In genomic region chr1:179047637-179048002, GRCh38 we compare ENCODE assay signal across 29 cellular contexts. TPM values are rescaled to one million over a fixed set of nuclear protein-coding genes. Genes with fewer than 3 reads are reported as not detected.
A peak's percentile ranks its signal among the peaks of the same experiment; 100 is the strongest.
DNase-seq lines count a peak whose midpoint lies in the region; ATAC-seq, FAIRE-seq and TF ChIP-seq lines count a peak whose summit lies in the region.
"Had no signal": no experiment of that assay in that cellular context is flagged by ENCODE, and none has a peak within 500 bp of the region (broad histone marks: within the 10 kb centered on the region; RNA-seq: fewer than 3 reads in every experiment).

No MANE protein-coding gene starts in this region.

- H3K36me3 ChIP-seq in HepG2 (replicated peaks in 1 of 2; ENCODE audit: control insufficient read depth in 1 of 2, insufficient read depth in 2 of 2, low read length in 2 of 2) (peaks cover 0 to 6% of the 10 kb centered on the region in 2 experiments; a peak in 3 of 5 replicates), right lobe of liver (peaks cover 0 to 2% (median 0%) of the 10 kb centered on the region in 4 donors), MM.1S (replicated peaks; ENCODE audit: insufficient read depth, low read length) (no peaks in the 10 kb centered on the region), thyroid gland (no peaks in the 10 kb centered on the region)

- peak overlapping the region; percentile 50 for H3K27ac ChIP-seq in HepG2 (ENCODE audit: extremely low read length, insufficient read depth, low read length)
- no peak overlapping the region for H3K27ac ChIP-seq in right lobe of liver
- no peak overlapping the region for H3K27ac ChIP-seq in MM.1S (ENCODE audit: low read length)
- H3K27ac ChIP-seq in thyroid gland = no peak overlapping the region
- H3K27ac ChIP-seq: body of pancreas, parathyroid adenoma, SK-N-MC, thoracic aorta had no signal

- intact Hi-C loops in HepG2 (cut with micrococcal nuclease; ENCODE audit: unreplicated experiment) (no loop called here), right lobe of liver (cut with DNase I) (no loop called here), thyroid gland (cut with DNase I) (no loop called here)

- POLR2A ChIA-PET in HepG2 (lab: Yijun Ruan, JAX) = no interaction called here

- H3K27me3 Mint-ChIP-seq in central memory CD8-positive, alpha-beta T cell = no peaks in the 10 kb centered on the region
- H3K27me3 Mint-ChIP-seq: activated naive CD8-positive, alpha-beta T cell treated with anti-CD3 and anti-CD28 coated beads, Interleukin-2, amount 10 ng/mL, durations not matched to agents 7 days and 5 days; natural killer cell treated with Interleukin-12 subunit alpha and Interleukin-12 subunit beta and Interleukin-15 and Interleukin-18, amount 100 ng/mL, for 72 hours had no signal

- H2AFZ ChIP-seq in HepG2 (ENCODE audit: low read length) = no peak overlapping the region
- H2AFZ ChIP-seq in MM.1S (ENCODE audit: low read length) = no peak overlapping the region
- H2AFZ ChIP-seq: parathyroid adenoma had no signal

- CTCF ChIA-PET in HepG2 (lab: Yijun Ruan, JAX; ENCODE audit: low intra/inter-chr PET ratio, low total read pairs) = no interaction called here

- no peak for FAIRE-seq in HepG2 (lab: Jason Lieb, UNC)
- no peak for FAIRE-seq in urothelium cell line (lab: Jason Lieb, UNC)

- no TSS peak for BruUV-seq in HepG2 (replicated peaks; lab: Mats Ljungman, UMichigan)

- H3K27me3 ChIP-seq in HepG2 (ENCODE audit: control insufficient read depth in 1 of 2, insufficient read depth in 2 of 2, low read length in 2 of 2) = no peaks in the 10 kb centered on the region
- H3K27me3 ChIP-seq in right lobe of liver = no peaks in the 10 kb centered on the region
- no peaks in the 10 kb centered on the region for H3K27me3 ChIP-seq in MM.1S (replicated peaks; ENCODE audit: insufficient read depth, low read length)
- H3K27me3 ChIP-seq in thyroid gland = no peaks in the 10 kb centered on the region
- H3K27me3 ChIP-seq: body of pancreas, MG63 had no signal

- H3K9ac ChIP-seq in HepG2 (ENCODE audit: insufficient read depth, low read depth, low read length) (no peak overlapping the region), MM.1S (ENCODE audit: low read length) (no peak overlapping the region)
- H3K9ac ChIP-seq: parathyroid adenoma had no signal

- peak overlapping the region; percentile 7 for H3K27ac Mint-ChIP-seq in central memory CD8-positive, alpha-beta T cell (ENCODE audit: low read depth)
- H3K27ac Mint-ChIP-seq: natural killer cell treated with Interleukin-12 subunit alpha and Interleukin-12 subunit beta and Interleukin-15 and Interleukin-18, amount 100 ng/mL, for 72 hours; T-helper 2 cell treated with Interferon-gamma antibody and Interleukin-4, amounts not matched to agents 5 μg/mL and 100 μg/mL, for 36 hours had no signal

- H3K79me2 ChIP-seq in HepG2 (ENCODE audit: insufficient read depth, low read length) = peaks cover 11% of the 10 kb centered on the region
- H3K79me2 ChIP-seq in MM.1S (ENCODE audit: low read length) = 0 out of 2 replicates have a peak, but pooled peaks cover under 1% of the 10 kb centered on the region
- H3K79me2 ChIP-seq: parathyroid adenoma had no signal

- TF ChIP-seq EP300 in HepG2 (IDR thresholded peaks at IDR 0.05; ENCODE audit: low read depth in 2 of 2, low read length in 2 of 2) = no peak
- no peak for TF ChIP-seq EP300 in HepG2 (CRISPR knock-in tag; IDR thresholded peaks at IDR 0.05; ENCODE audit: borderline replicate concordance)

- H3K4me1 Mint-ChIP-seq in central memory CD8-positive, alpha-beta T cell = peaks cover 6% of the 10 kb centered on the region

- no peaks in the 10 kb centered on the region for H3F3A ChIP-seq in MM.1S (ENCODE audit: insufficient read depth, low read length)

- H3K9me2 ChIP-seq in MM.1S (replicated peaks; ENCODE audit: insufficient read depth, low read length) = no peaks in the 10 kb centered on the region

- H3K4me3 Mint-ChIP-seq in central memory CD8-positive, alpha-beta T cell = no peak overlapping the region
- H3K4me3 Mint-ChIP-seq: activated naive CD8-positive, alpha-beta T cell treated with anti-CD3 and anti-CD28 coated beads, Interleukin-2, amount 10 ng/mL, durations not matched to agents 7 days and 5 days; natural killer cell treated with Interleukin-12 subunit alpha and Interleukin-12 subunit beta and Interleukin-15 and Interleukin-18, amount 100 ng/mL, for 72 hours; T-helper 2 cell treated with Interferon-gamma antibody and Interleukin-4, amounts not matched to agents 5 μg/mL and 100 μg/mL, for 36 hours had no signal

- peaks cover 47% of the 10 kb centered on the region for H3K4me1 ChIP-seq in HepG2 (ENCODE audit: insufficient read depth, low read length)
- H3K4me1 ChIP-seq in right lobe of liver = no peaks in the 10 kb centered on the region
- H3K4me1 ChIP-seq in MM.1S (ENCODE audit: low read length) = no peaks in the 10 kb centered on the region
- peaks cover 5 to 9% of the 10 kb centered on the region in 2 donors for H3K4me1 ChIP-seq in thyroid gland
- H3K4me1 ChIP-seq: body of pancreas, parathyroid adenoma had no signal

- no peak for DNase-seq in HepG2 (ENCODE audit: low spot score)
- DNase-seq in right lobe of liver = no peak
- peak; percentile 99 for DNase-seq in NCI-H187 treated with DMSO at 0.1 percent for 48 hours (lab: John Stamatoyannopoulos, UW)
- DNase-seq in central memory CD8-positive, alpha-beta T cell (ENCODE audit: low spot score in 2 of 2) = no peak
- no peak for DNase-seq in MM.1S
- DNase-seq in thyroid gland = no peak
- DNase-seq in urothelium cell line (ENCODE audit: low spot score) = no peak
- DNase-seq: activated CD4-positive, alpha-beta T cell treated with anti-CD3 and anti-CD28 coated beads, Interleukin-2, amount 50 U/mL, for 4 hours; activated CD8-positive, alpha-beta memory T cell treated with anti-CD3 and anti-CD28 coated beads, Interleukin-2, amount 50 U/mL, for 4 hours; activated effector memory CD4-positive, alpha-beta T cell treated with Interleukin-2 at 50 U/mL for 16 hours; activated naive CD8-positive, alpha-beta T cell treated with anti-CD3 and anti-CD28 coated beads, Interleukin-2, amount 10 ng/mL, durations not matched to agents 7 days and 5 days; body of pancreas; C1 segment of cervical spinal cord; effector CD8-positive, alpha-beta T cell; left colon; MG63; NCI-H1436 treated with DMSO at 0.1 percent for 48 hours; NCI-H2171 treated with DMSO at 0.1 percent for 48 hours; RPMI8226; stimulated activated CD4-positive, alpha-beta T cell treated with anti-CD3 and anti-CD28 coated beads, Interleukin-15, amount 100 ng/mL, for 24 hours; stimulated activated naive CD8-positive, alpha-beta T cell treated with anti-CD3 and anti-CD28 coated beads, Interleukin-15, Interleukin-2, amounts not matched to agents 100 U/mL and 50 U/mL, for 24 hours had no signal

- H3K4me2 ChIP-seq in HepG2 (ENCODE audit: low read depth, low read length) = no peak overlapping the region
- H3K4me2 ChIP-seq in MM.1S (ENCODE audit: low read depth, low read length) = no peak overlapping the region

- in situ Hi-C loops in HepG2 (cut with HindIII; ENCODE audit: extremely low pct_ligation_motif_present, low pct_unique_long_range_greater_than_20kb) = no loop called here

- H3K36me3 Mint-ChIP-seq in central memory CD8-positive, alpha-beta T cell (ENCODE audit: insufficient read depth) = no peaks in the 10 kb centered on the region
- H3K36me3 Mint-ChIP-seq: natural killer cell treated with Interleukin-12 subunit alpha and Interleukin-12 subunit beta and Interleukin-15 and Interleukin-18, amount 100 ng/mL, for 72 hours had no signal

- H3K9me3 ChIP-seq in HepG2 (ENCODE audit: low read length) (no peaks in the 10 kb centered on the region), right lobe of liver (no peaks in the 10 kb centered on the region), MM.1S (replicated peaks; ENCODE audit: insufficient read depth, low read length) (no peaks in the 10 kb centered on the region), thyroid gland (no peaks in the 10 kb centered on the region)
- H3K9me3 ChIP-seq: body of pancreas, MG63, thoracic aorta had no signal

- TF ChIP-seq POLR2A in HepG2 (IDR thresholded peaks at IDR 0.05; ENCODE audit: insufficient read depth in 1 of 2, low read depth in 2 of 2, low read length in 2 of 2) (no peak), right lobe of liver (IDR thresholded peaks at IDR 0.05) (no peak), thyroid gland (IDR thresholded peaks at IDR 0.05) (no peak)

- H4K20me1 ChIP-seq in HepG2 (ENCODE audit: insufficient read depth, low read length) (no peaks in the 10 kb centered on the region), MM.1S (ENCODE audit: insufficient read depth, low read length) (no peaks in the 10 kb centered on the region)

- no peak overlapping the region for H3K4me3 ChIP-seq in HepG2 (replicated peaks in 1 of 3; ENCODE audit: insufficient read depth in 1 of 3, low read depth in 2 of 3, low read length in 3 of 3)
- no peak overlapping the region for H3K4me3 ChIP-seq in right lobe of liver
- no peak overlapping the region for H3K4me3 ChIP-seq in MM.1S (ENCODE audit: low read length)
- H3K4me3 ChIP-seq in thyroid gland (replicated peaks in 1 of 3) = no peak overlapping the region
- H3K4me3 ChIP-seq: body of pancreas, MG63, SK-N-MC, thoracic aorta had no signal

- TF ChIP-seq RAD21 in HepG2 (CRISPR knock-in tag; IDR thresholded peaks at IDR 0.05) = no peak

- ATAC-seq in HepG2 = no peak
- ATAC-seq in right lobe of liver = no peak
- no peak for ATAC-seq in central memory CD8-positive, alpha-beta T cell (replicated peaks; ENCODE audit: extremely low read depth, poor library complexity, severe bottlenecking)
- no peak for ATAC-seq in HG03025 (IDR thresholded peaks at IDR 0.05; ENCODE audit: low FRiP score, unreplicated experiment)
- ATAC-seq: body of pancreas; HCT116; left colon; natural killer cell treated with Interleukin-12 subunit alpha and Interleukin-12 subunit beta and Interleukin-15 and Interleukin-18, amount 100 ng/mL, for 72 hours; sciatic nerve had no signal

- H3K9me3 Mint-ChIP-seq in central memory CD8-positive, alpha-beta T cell = no peaks in the 10 kb centered on the region
- H3K9me3 Mint-ChIP-seq: activated naive CD8-positive, alpha-beta T cell treated with anti-CD3 and anti-CD28 coated beads, Interleukin-2, amount 10 ng/mL, durations not matched to agents 7 days and 5 days; natural killer cell treated with Interleukin-12 subunit alpha and Interleukin-12 subunit beta and Interleukin-15 and Interleukin-18, amount 100 ng/mL, for 72 hours; T-helper 2 cell treated with Interferon-gamma antibody and Interleukin-4, amounts not matched to agents 5 μg/mL and 100 μg/mL, for 36 hours had no signal

- TF ChIP-seq CTCF in HepG2 (CRISPR knock-in tag; IDR thresholded peaks at IDR 0.05) (no peak), right lobe of liver (IDR thresholded peaks at IDR 0.05) (no peak), MM.1S (IDR thresholded peaks at IDR 0.05; ENCODE audit: low read length) (no peak), thyroid gland (IDR thresholded peaks at IDR 0.05) (no peak)

RNA-seq across cellular contexts. Expression of gene FAM20B, which starts 21.9 kb away (rescaled TPM):
- 26.9 and 34.3 TPM in 2 replicates for total RNA-seq in HepG2 (2016; rRNA removed; fragmentation: Illumina TruSeq; extraction: Trizol)
- 17.9 and 21.4 TPM in 2 replicates for total RNA-seq in HepG2 (2016; cell fraction: cytosol; rRNA removed; fragmentation: Illumina TruSeq; extraction: Trizol; ENCODE audit: low read depth)
- total RNA-seq in HepG2 (2016; cell fraction: insoluble cytoplasmic fraction; rRNA removed; fragmentation: Illumina TruSeq; extraction: Trizol) = 29.6 and 30.0 TPM in 2 replicates
- total RNA-seq in HepG2 (2016; cell fraction: membrane; rRNA removed; fragmentation: Illumina TruSeq; extraction: Trizol) = 27.6 and 35.5 TPM in 2 replicates
- 19.6 and 20.8 TPM in 2 replicates for total RNA-seq in HepG2 (2016; cell fraction: nucleus; rRNA removed; fragmentation: Illumina TruSeq; extraction: Trizol)
- 13.4 and 13.8 TPM in 2 replicates for polyA plus RNA-seq in HepG2 (2011; rRNA removed)
- polyA plus RNA-seq in HepG2 (2011; cell fraction: cytosol; rRNA removed) = 10.4 and 13.6 TPM in 2 replicates
- polyA plus RNA-seq in HepG2 (2011; cell fraction: nucleus; rRNA removed) = 4.9 and 6.1 TPM in 2 replicates
- polyA plus RNA-seq in HepG2 (2012) = 15.3 and 18.2 TPM in 2 replicates
- 4.5 and 5.0 TPM in 2 replicates for polyA plus RNA-seq in HepG2 (2016; cell fraction: cytosol; fragmentation: Illumina TruSeq; extraction: Trizol; ENCODE audit: low read depth)
- polyA plus RNA-seq in HepG2 (2016; cell fraction: insoluble cytoplasmic fraction; fragmentation: Illumina TruSeq; extraction: Trizol; ENCODE audit: low read depth) = 22.3 and 22.7 TPM in 2 replicates
- polyA plus RNA-seq in HepG2 (2016; cell fraction: membrane; fragmentation: Illumina TruSeq; extraction: Trizol; ENCODE audit: low read depth) = 15.3 and 16.4 TPM in 2 replicates
- polyA plus RNA-seq in HepG2 (2016; cell fraction: nucleus; fragmentation: Illumina TruSeq; extraction: Trizol; ENCODE audit: insufficient read depth, low read depth) = 19.1 and 20.1 TPM in 2 replicates
- polyA minus RNA-seq in HepG2 (2011; rRNA and poly(A)+ RNA removed; ENCODE audit: low replicate concordance) = 35.0 and 64.9 TPM in 2 replicates
- polyA minus RNA-seq in HepG2 (2011; cell fraction: cytosol; rRNA and poly(A)+ RNA removed) = 19.3 and 22.5 TPM in 2 replicates
- polyA minus RNA-seq in HepG2 (2011; cell fraction: nucleus; rRNA and poly(A)+ RNA removed) = 13.1 and 15.4 TPM in 2 replicates
- total RNA-seq in right lobe of liver = 10 to 100 TPM; 14.7 to 19.6 (median 17.1) TPM
- 10 to 100 TPM; 24.3 to 39.2 (median 30.6) TPM for total RNA-seq in thyroid gland

RNA-seq across cellular contexts. Expression of gene TOR3A, which starts 34.2 kb away (rescaled TPM):
- total RNA-seq in HepG2 (2016; rRNA removed; fragmentation: Illumina TruSeq; extraction: Trizol) (21.2 and 28.4 TPM in 2 replicates), right lobe of liver (10 to 100 TPM in 4 of 6 experiments, 1 to 10 TPM in 2; 4.7 to 52.8 (median 13.1) TPM), thyroid gland (10 to 100 TPM; 30.0 to 57.4 (median 45.2) TPM)
- 7.9 and 11.8 TPM in 2 replicates for total RNA-seq in HepG2 (2016; cell fraction: cytosol; rRNA removed; fragmentation: Illumina TruSeq; extraction: Trizol; ENCODE audit: low read depth)
- total RNA-seq in HepG2 (2016; cell fraction: insoluble cytoplasmic fraction; rRNA removed; fragmentation: Illumina TruSeq; extraction: Trizol) = 19.8 and 28.6 TPM in 2 replicates
- 19.8 and 22.1 TPM in 2 replicates for total RNA-seq in HepG2 (2016; cell fraction: membrane; rRNA removed; fragmentation: Illumina TruSeq; extraction: Trizol)
- 31.0 and 31.1 TPM in 2 replicates for total RNA-seq in HepG2 (2016; cell fraction: nucleus; rRNA removed; fragmentation: Illumina TruSeq; extraction: Trizol)
- polyA plus RNA-seq in HepG2 (2011; rRNA removed) = 14.7 and 19.0 TPM in 2 replicates
- polyA plus RNA-seq in HepG2 (2011; cell fraction: cytosol; rRNA removed) = 13.8 and 15.5 TPM in 2 replicates
- 14.5 and 18.5 TPM in 2 replicates for polyA plus RNA-seq in HepG2 (2011; cell fraction: nucleus; rRNA removed)
- polyA plus RNA-seq in HepG2 (2012) = 19.9 and 27.3 TPM in 2 replicates
- 9.2 and 13.1 TPM in 2 replicates for polyA plus RNA-seq in HepG2 (2016; cell fraction: cytosol; fragmentation: Illumina TruSeq; extraction: Trizol; ENCODE audit: low read depth)
- polyA plus RNA-seq in HepG2 (2016; cell fraction: insoluble cytoplasmic fraction; fragmentation: Illumina TruSeq; extraction: Trizol; ENCODE audit: low read depth) = 22.9 and 23.5 TPM in 2 replicates
- 16.3 and 19.2 TPM in 2 replicates for polyA plus RNA-seq in HepG2 (2016; cell fraction: membrane; fragmentation: Illumina TruSeq; extraction: Trizol; ENCODE audit: low read depth)
- polyA plus RNA-seq in HepG2 (2016; cell fraction: nucleus; fragmentation: Illumina TruSeq; extraction: Trizol; ENCODE audit: insufficient read depth, low read depth) = 57.8 and 63.2 TPM in 2 replicates
- polyA minus RNA-seq in HepG2 (2011; rRNA and poly(A)+ RNA removed; ENCODE audit: low replicate concordance) = 37.3 and 96.0 TPM in 2 replicates
- 9.6 and 11.3 TPM in 2 replicates for polyA minus RNA-seq in HepG2 (2011; cell fraction: cytosol; rRNA and poly(A)+ RNA removed)
- 7.3 and 11.7 TPM in 2 replicates for polyA minus RNA-seq in HepG2 (2011; cell fraction: nucleus; rRNA and poly(A)+ RNA removed)
